In genomic region chr19:41353466-41354342, GRCh38 we compare ENCODE assay signal across 1 cellular context.
A peak's percentile ranks its signal among the peaks of the same experiment; 100 is the strongest.
TF ChIP-seq lines count a peak whose summit lies in the region.

Gene TGFB1 (minus strand): TSS chr19:41353922. CDS start chr19:41353044, 878 bp downstream.

TF ChIP-seq in HCT116, 20 proteins besides CTCF, POLR2A, EP300 and RAD21 (continued from another document):
- TF ChIP-seq REST (IDR thresholded peaks at IDR 0.05; ENCODE audit: low read depth), result no peak
- no peak for TF ChIP-seq ELF1 (IDR thresholded peaks at IDR 0.05; ENCODE audit: borderline replicate concordance, low read depth)
- TF ChIP-seq SP1 (IDR thresholded peaks at IDR 0.05; ENCODE audit: low read depth), result peak; percentile 62
- no peak for TF ChIP-seq EZH2 (IDR thresholded peaks at IDR 0.05)
- TF ChIP-seq FOSL1 (IDR thresholded peaks at IDR 0.05; ENCODE audit: low read depth), result no peak
